In genomic region chr2:40554665-40555294, GRCh38 we compare ENCODE assay signal across 8 cellular contexts.
DNase-seq lines count a peak whose midpoint lies in the region; ATAC-seq and TF ChIP-seq lines count a peak whose summit lies in the region.

No MANE protein-coding gene starts in this region.

- DNase-seq in A673 (ENCODE audit: low spot score) (peak; percentile 63), NCI-H1417 treated with DMSO at 0.1 percent for 48 hours (lab: John Stamatoyannopoulos, UW) (peak; percentile 23), SKM-1 (lab: John Stamatoyannopoulos, UW; ENCODE audit: unreplicated experiment) (peak; percentile 36), dermis microvascular lymphatic vessel endothelial cell (ENCODE audit: low read depth in 2 of 2) (peak; percentile 17 to 54), medulla oblongata (ENCODE audit: extremely low spot score) (peak; percentile 78), testis (peak; percentile 86)

- H3K4me3 ChIP-seq in A673 (ENCODE audit: low read depth, low read length, poor library complexity, severe bottlenecking) (no peak overlapping the region), testis (no peak overlapping the region)

- H3K36me3 ChIP-seq in A673 (ENCODE audit: insufficient read depth, low read length, poor library complexity, severe bottlenecking): no peaks in the 10 kb centered on the region
- H3K36me3 ChIP-seq in testis (ENCODE audit: low read depth, missing control alignments): no peaks in the 10 kb centered on the region

- POLR2A ChIA-PET in A673 (lab: Charles Lee; ENCODE audit: low non-redundant PET): no interaction called here

- no TSS peak for BruUV-seq in A673 (replicated peaks; lab: Mats Ljungman, UMichigan)

- H3K27ac ChIP-seq in A673 (ENCODE audit: low read depth, low read length, poor library complexity, severe bottlenecking): no peak overlapping the region
- no peak overlapping the region for H3K27ac ChIP-seq in testis

- H3K4me1 ChIP-seq in A673 (ENCODE audit: insufficient read depth, low read length, poor library complexity, severe bottlenecking) (no peaks in the 10 kb centered on the region), testis (no peaks in the 10 kb centered on the region)

- TF ChIP-seq CTCF in A673 (conservative IDR thresholded peaks at IDR 0.05; ENCODE audit: low read depth, low read length) (peak; percentile 84), testis (IDR thresholded peaks at IDR 0.05) (peak; percentile 54 to 77 (median 68))

- CTCF ChIA-PET in A673 (lab: Charles Lee): interaction anchor here (0.6 to 1.3 kb wide), 2 partner anchors 67 to 641 kb away, joined by 3 to 10 read pairs; no protein-coding TSS in a partner anchor

- H3K9me3 ChIP-seq in A673 (ENCODE audit: low read depth, low read length, poor library complexity, severe bottlenecking) (no peaks in the 10 kb centered on the region), testis (no peaks in the 10 kb centered on the region)

- TF ChIP-seq POLR2A in GM18505 (IDR thresholded peaks at IDR 0.05; ENCODE audit: borderline replicate concordance, extremely low read depth, insufficient read depth, insufficient read length) (no peak), testis (IDR thresholded peaks at IDR 0.05) (no peak)

- intact Hi-C loops in A673 (cut with micrococcal nuclease; ENCODE audit: unreplicated experiment) (loop anchor here (1.0 to 10.0 kb wide), 2 partner anchors 310 to 641 kb away; no protein-coding TSS in a partner anchor), testis (cut with DNase I; ENCODE audit: low total_unique reads) (no loop called here)

- 56 to 58% methylated on average over 5 of the region's 5 CpGs for WGBS in testis, 2 donors

- H3K27me3 ChIP-seq in A673 (replicated peaks; ENCODE audit: insufficient read depth, low read depth, low read length, poor library complexity): peaks cover 31% of the 10 kb centered on the region
- no peaks in the 10 kb centered on the region for H3K27me3 ChIP-seq in testis

- peak; percentile 91 for ATAC-seq in GM18505 (IDR thresholded peaks at IDR 0.05; ENCODE audit: unreplicated experiment)
- peak; percentile 98 for ATAC-seq in HG02884 (IDR thresholded peaks at IDR 0.05; ENCODE audit: unreplicated experiment)

Comparison
In these comparisons a context has a peak if more than half of its experiments do, and no peak if none do; other contexts are left out.
1. DNase-seq: peak in every context shown above with its lines; median percentile 86 in testis; 78 in medulla oblongata; 63 in A673; 36 in SKM-1; 36 in dermis microvascular lymphatic vessel endothelial cell; 23 in NCI-H1417 treated with DMSO at 0.1 percent for 48 hours.